In genomic region chr14:24274101-24274543, GRCh38 we compare ENCODE assay signal across 8 cellular contexts. TPM values are rescaled to one million over a fixed set of nuclear protein-coding genes. Genes with fewer than 3 reads are reported as not detected.
DNase-seq lines count a peak whose midpoint lies in the region; ATAC-seq and TF ChIP-seq lines count a peak whose summit lies in the region.

No MANE protein-coding gene starts in this region.

- H3K36me3 Mint-ChIP-seq in activated naive CD4-positive, alpha-beta T cell treated with anti-CD3 and anti-CD28 coated beads, Interleukin-2, amount 50 U/mL, for 24 hours = no peaks in the 10 kb centered on the region
- H3K36me3 Mint-ChIP-seq in H9 (ENCODE audit: insufficient read depth in 1 of 3, low read depth in 3 of 3) = 0 out of 7 replicates have a peak, but pooled peaks cover 0 to 4% (median 0%) of the 10 kb centered on the region in 3 experiments

- no peaks in the 10 kb centered on the region for H3K36me3 ChIP-seq in SJCRH30

- H3K23ac ChIP-seq in H9 (ENCODE audit: insufficient read length, low read depth, low read length) = no peak overlapping the region

- no peak overlapping the region for H2BK20ac ChIP-seq in H9 (ENCODE audit: low read depth, low read length, poor library complexity, severe bottlenecking)

- no peak overlapping the region for H2BK12ac ChIP-seq in H9 (ENCODE audit: insufficient read length, low read depth, low read length)

- H3K79me2 ChIP-seq in H9 (ENCODE audit: insufficient read depth, low read length) = no peaks in the 10 kb centered on the region

- no peak overlapping the region for H3K18ac ChIP-seq in H9 (ENCODE audit: insufficient read length, low read depth, low read length)

- no peak overlapping the region for H2BK120ac ChIP-seq in H9 (ENCODE audit: low read depth, low read length, poor library complexity, severe bottlenecking)

- H3T11ph ChIP-seq in H9 (ENCODE audit: low read length) = no peak overlapping the region

- H2BK5ac ChIP-seq in H9 (ENCODE audit: insufficient read length, low read length) = no peak overlapping the region

- H3K4me1 Mint-ChIP-seq in activated naive CD4-positive, alpha-beta T cell treated with anti-CD3 and anti-CD28 coated beads, Interleukin-2, amount 50 U/mL, for 24 hours = peaks cover 68% of the 10 kb centered on the region
- peaks cover 12 to 14% of the 10 kb centered on the region in 2 experiments for H3K4me1 Mint-ChIP-seq in H9

- H4K20me1 ChIP-seq in H9 (ENCODE audit: control insufficient read depth, insufficient read depth, insufficient read length) = no peaks in the 10 kb centered on the region

- no peak overlapping the region for H3K4me3 ChIP-seq in SJCRH30

- no peak overlapping the region for H4K8ac ChIP-seq in H9 (replicated peaks; ENCODE audit: insufficient read length, low read depth, low read length)

- H3K9me3 Mint-ChIP-seq in activated naive CD4-positive, alpha-beta T cell treated with anti-CD3 and anti-CD28 coated beads, Interleukin-2, amount 50 U/mL, for 24 hours = no peaks in the 10 kb centered on the region
- H3K9me3 Mint-ChIP-seq in H9 = no peaks in the 10 kb centered on the region

- H2AFZ ChIP-seq in H9 (ENCODE audit: low read length) = no peak overlapping the region

- no peak overlapping the region for H4K91ac ChIP-seq in H9 (ENCODE audit: insufficient read length, low read depth, low read length)

- H3K27me3 ChIP-seq in SJCRH30 = no peaks in the 10 kb centered on the region
- no peaks in the 10 kb centered on the region for H3K27me3 ChIP-seq in H9 (ENCODE audit: insufficient read depth, low read length)

- peak overlapping the region; percentile 50 for H3K4me3 Mint-ChIP-seq in activated naive CD4-positive, alpha-beta T cell treated with anti-CD3 and anti-CD28 coated beads, Interleukin-2, amount 50 U/mL, for 24 hours
- H3K4me3 Mint-ChIP-seq in H9 = no peak overlapping the region

- no peak overlapping the region for H3K4ac ChIP-seq in H9 (ENCODE audit: low read depth, low read length)

- H3K4me2 ChIP-seq in H9 (ENCODE audit: insufficient read depth, insufficient read length, low read length) = no peak overlapping the region

- H4K5ac ChIP-seq in H9 (ENCODE audit: insufficient read length, low read depth, low read length) = no peak overlapping the region

- H3K56ac ChIP-seq in H9 (ENCODE audit: insufficient read length, low read depth, low read length) = no peak overlapping the region

- intact Hi-C loops in Right ventricle myocardium inferior (cut with DNase I) = no loop called here

- H3K4me1 ChIP-seq in SJCRH30 (no peaks in the 10 kb centered on the region), H9 (ENCODE audit: insufficient read depth, low read length) (no peaks in the 10 kb centered on the region)

- H3K79me1 ChIP-seq in H9 (ENCODE audit: insufficient read depth, low read depth, low read length, poor library complexity, severe bottlenecking) = no peaks in the 10 kb centered on the region

- ATAC-seq in GM18511 (IDR thresholded peaks at IDR 0.05; ENCODE audit: unreplicated experiment) = peak; percentile 52
- ATAC-seq in HG02571 (IDR thresholded peaks at IDR 0.05; ENCODE audit: unreplicated experiment) = peak; percentile 37
- no peak for ATAC-seq in Right ventricle myocardium inferior

- peaks cover 8% of the 10 kb centered on the region for H3K23me2 ChIP-seq in H9 (ENCODE audit: insufficient read length, low read depth, low read length, poor library complexity, severe bottlenecking)

- H3K27ac Mint-ChIP-seq in activated naive CD4-positive, alpha-beta T cell treated with anti-CD3 and anti-CD28 coated beads, Interleukin-2, amount 50 U/mL, for 24 hours = peak overlapping the region; percentile 88
- H3K27ac Mint-ChIP-seq in H9 = peak overlapping the region in 1 of 3 experiments; percentile 11; a peak in 1 of 7 replicates

- H2AK5ac ChIP-seq in H9 (ENCODE audit: insufficient read length, low read length) = no peak overlapping the region

- TF ChIP-seq CTCF in H9 (conservative IDR thresholded peaks at IDR 0.05) = no peak

- H3K27me3 Mint-ChIP-seq in activated naive CD4-positive, alpha-beta T cell treated with anti-CD3 and anti-CD28 coated beads, Interleukin-2, amount 50 U/mL, for 24 hours = no peaks in the 10 kb centered on the region
- H3K27me3 Mint-ChIP-seq in H9 (ENCODE audit: low read depth) = no peaks in the 10 kb centered on the region

- H3K27ac ChIP-seq in SJCRH30 (no peak overlapping the region), H9 (ENCODE audit: insufficient read length, low read depth, low read length) (no peak overlapping the region)

- no peak overlapping the region for H3K14ac ChIP-seq in H9 (ENCODE audit: insufficient read depth, low read length)

- DNase-seq in NOMO-1 treated with dmso at 0.1 percent for 144 hours (lab: John Stamatoyannopoulos, UW; ENCODE audit: unreplicated experiment) = peak; percentile 82
- peak; percentile 66 for DNase-seq in stimulated activated CD4-positive, alpha-beta T cell treated with anti-CD3 and anti-CD28 coated beads, Interleukin-15, amount 100 ng/mL, for 24 hours
- no peak for DNase-seq in SJCRH30
- no peak for DNase-seq in Right ventricle myocardium inferior (ENCODE audit: missing footprints)
- DNase-seq in H9 = no peak

- H3K9ac ChIP-seq in H9 (ENCODE audit: extremely low read depth, insufficient read length, low read length) = no peak overlapping the region

- H2BK15ac ChIP-seq in H9 (ENCODE audit: low read depth, low read length) = no peak overlapping the region

- no CpG with 5 or more reads among the region's 3 CpGs for WGBS in H9 (ENCODE audit: extremely low coverage, insufficient read length, low lambda C conversion rate)

- H3K9me3 ChIP-seq in SJCRH30 (replicated peaks) (no peaks in the 10 kb centered on the region), H9 (ENCODE audit: control insufficient read depth, low read depth, low read length) (no peaks in the 10 kb centered on the region)

RNA-seq across cellular contexts. Expression of gene RABGGTA, which starts 2.7 kb away (rescaled TPM):
- 10.5 and 11.6 TPM in 2 replicates for total RNA-seq in SJCRH30 (2014; rRNA removed; shearing (Covaris generic))
- 21.5 TPM for total RNA-seq in Right ventricle myocardium inferior
- 25.6 and 26.1 TPM in 2 replicates for total RNA-seq in H9 (2021)

RNA-seq across cellular contexts. Expression of gene TGM1, which starts 11.1 kb away (rescaled TPM):
- 0.05 and 0.20 TPM in 2 replicates for total RNA-seq in SJCRH30 (2014; rRNA removed; shearing (Covaris generic))
- total RNA-seq in Right ventricle myocardium inferior (1.1 TPM), H9 (2021) (1.8 and 2.9 TPM in 2 replicates)

RNA-seq across cellular contexts. Expression of gene DHRS1, which starts 25.5 kb away (rescaled TPM):
- total RNA-seq in SJCRH30 (2014; rRNA removed; shearing (Covaris generic)) = 9.5 and 9.6 TPM in 2 replicates
- total RNA-seq in Right ventricle myocardium inferior (8.3 TPM), H9 (2021) (18.2 and 19.1 TPM in 2 replicates)

RNA-seq across cellular contexts. Expression of gene NOP9, which starts 25.5 kb away (rescaled TPM):
- total RNA-seq in SJCRH30 (2014; rRNA removed; shearing (Covaris generic)) = 30.1 and 33.0 TPM in 2 replicates
- total RNA-seq in Right ventricle myocardium inferior (23.0 TPM), H9 (2021) (34.7 and 35.0 TPM in 2 replicates)

RNA-seq across cellular contexts. Expression of gene TINF2, which starts 31.7 kb away (rescaled TPM):
- 22.8 and 24.5 TPM in 2 replicates for total RNA-seq in SJCRH30 (2014; rRNA removed; shearing (Covaris generic))
- total RNA-seq in Right ventricle myocardium inferior (33.0 TPM), H9 (2021) (41.3 and 47.6 TPM in 2 replicates)

Comparison
In these comparisons a context has a peak if more than half of its experiments do, and no peak if none do; other contexts are left out.
1. DNase-seq: peak in NOMO-1 treated with dmso at 0.1 percent for 144 hours (single experiment) and stimulated activated CD4-positive, alpha-beta T cell treated with anti-CD3 and anti-CD28 coated beads, Interleukin-15, amount 100 ng/mL, for 24 hours (single experiment); none in SJCRH30 (0 of 2), Right ventricle myocardium inferior (single experiment) and H9 (single experiment).